1 cellular context compared by ENCODE assay signal in genomic region chr22:30144391-30144790, GRCh38.
TF ChIP-seq lines count a peak whose summit lies in the region.

No MANE protein-coding gene starts in this region.

TF ChIP-seq in K562, 482 proteins besides CTCF, POLR2A, EP300 and RAD21 (continued from another document):
- TF ChIP-seq PKNOX1 (IDR thresholded peaks at IDR 0.05) (no peak), ZEB2 (IDR thresholded peaks at IDR 0.05) (0 out of 2 replicates have a peak, but pooled peaks have one; percentile 27)
